23 cellular contexts compared by ENCODE assay signal in the genomic region with DNA sequence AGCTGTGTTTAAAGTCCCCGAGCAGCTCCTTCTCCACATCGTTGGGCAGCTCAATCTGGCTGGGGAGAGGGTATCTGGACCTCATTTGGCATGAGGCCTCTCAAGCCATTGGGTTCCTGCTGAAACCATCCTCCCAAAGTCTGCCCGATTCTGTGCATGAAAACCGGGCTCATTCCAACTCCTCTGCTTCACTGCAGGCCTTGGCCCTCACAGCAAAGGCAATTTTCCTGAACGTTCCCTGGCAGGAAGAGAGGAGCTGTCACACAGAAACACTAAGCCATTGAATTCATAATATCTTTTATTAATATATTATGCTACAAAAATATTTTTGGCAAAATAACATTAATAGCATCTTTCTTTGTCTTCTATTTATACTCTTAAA.
"Had no signal": no experiment of that assay in that cellular context is flagged by ENCODE, and none has a peak within 500 bp of the region (broad histone marks: within the 10 kb centered on the region; RNA-seq: fewer than 3 reads in every experiment).

No MANE protein-coding gene starts in this region.

- FAIRE-seq: astrocyte, keratinocyte had no signal

- H3K9me3 ChIP-seq: adrenal gland, colonic mucosa, uterus had no signal

- ATAC-seq: activated T-cell treated with anti-CD3 and anti-CD28 coated beads, Interleukin-2, amount 50 U/mL, for 72 hours; effector memory CD8-positive, alpha-beta T cell; naive thymus-derived CD4-positive, alpha-beta T cell; right cardiac atrium had no signal

- H3K27ac ChIP-seq: adrenal gland, colonic mucosa, uterus had no signal

- H3K4me3 ChIP-seq: adrenal gland, colonic mucosa, dorsolateral prefrontal cortex, uterus had no signal

- H3K27me3 ChIP-seq: adrenal gland, colonic mucosa, uterus had no signal

- H3K36me3 ChIP-seq: adrenal gland, colonic mucosa, uterus had no signal

- DNase-seq: activated CD4-positive, alpha-beta T cell treated with anti-CD3 and anti-CD28 coated beads for 4 hours; activated CD4-positive, alpha-beta T cell treated with anti-CD3 and anti-CD28 coated beads, Interleukin-2, amount 50 U/mL, for 4 hours; activated CD4-positive, CD25-positive, alpha-beta regulatory T cell; activated naive CD4-positive, alpha-beta T cell treated with anti-CD3 and anti-CD28 coated beads for 36 hours; activated naive CD8-positive, alpha-beta T cell treated with anti-CD3 and anti-CD28 coated beads for 36 hours; activated T-cell treated with anti-CD3 and anti-CD28 coated beads for 4 hours; activated T-cell treated with anti-CD3 and anti-CD28 coated beads, Interleukin-2, amount 50 U/mL, for 72 hours; adrenal gland; central memory CD4-positive, alpha-beta T cell; colonic mucosa; effector memory CD8-positive, alpha-beta T cell; hippocampal formation; midbrain; naive thymus-derived CD4-positive, alpha-beta T cell; occipital lobe; stimulated activated CD4-positive, alpha-beta T cell treated with anti-CD3 and anti-CD28 coated beads, Interleukin-2, amount 100 ng/mL, for 48 hours; stimulated activated naive CD4-positive, alpha-beta T cell treated with Interleukin-2 at 50 U/mL for 16 hours; T-helper 1 cell; uterus had no signal

- H3K4me1 ChIP-seq: adrenal gland, colonic mucosa, uterus had no signal
